Comparison of ENCODE assay signal across 1 cellular context in the genomic region with DNA sequence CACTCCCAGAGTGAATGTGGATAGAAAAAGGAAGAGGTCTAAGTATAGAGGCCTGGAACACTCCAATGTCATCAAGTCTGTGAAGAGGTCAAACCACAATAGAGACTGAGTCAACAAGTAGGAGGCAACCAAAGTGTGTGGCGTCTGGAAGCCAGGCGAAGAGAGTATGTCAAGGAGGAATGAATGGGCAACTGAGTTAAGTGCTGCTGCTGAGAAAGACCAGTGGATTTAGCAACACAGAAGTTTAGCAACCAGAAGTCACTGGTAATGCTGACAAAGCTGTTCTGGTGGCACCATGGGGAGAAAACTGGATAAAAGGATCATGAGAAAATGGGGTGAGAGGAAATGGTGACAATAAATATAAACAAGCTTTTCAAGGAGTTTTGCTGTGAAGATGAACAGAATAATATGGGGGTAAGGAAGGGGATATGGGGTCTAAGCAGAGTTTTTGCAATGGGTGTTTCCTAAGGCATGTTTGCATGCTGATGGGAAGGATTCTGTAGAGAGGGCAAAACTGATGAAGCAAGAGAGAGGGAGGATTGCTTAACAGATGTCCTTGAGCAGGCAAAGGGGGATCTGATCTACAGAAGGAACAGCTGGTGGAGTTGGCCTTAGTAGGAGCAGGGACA.
TF ChIP-seq lines count a peak whose summit lies in the region.

No MANE protein-coding gene starts in this region.

TF ChIP-seq in HepG2, 621 proteins besides CTCF, POLR2A, EP300 and RAD21 (continued from another document and continues in another):
- peak; percentile 48 for TF ChIP-seq HDAC2 (CRISPR knock-in tag; IDR thresholded peaks at IDR 0.05)
- TF ChIP-seq JUND (CRISPR knock-in tag; IDR thresholded peaks at IDR 0.05), result 0 out of 2 replicates have a peak, but pooled peaks have one; percentile 25
- TF ChIP-seq, protein P1, sequence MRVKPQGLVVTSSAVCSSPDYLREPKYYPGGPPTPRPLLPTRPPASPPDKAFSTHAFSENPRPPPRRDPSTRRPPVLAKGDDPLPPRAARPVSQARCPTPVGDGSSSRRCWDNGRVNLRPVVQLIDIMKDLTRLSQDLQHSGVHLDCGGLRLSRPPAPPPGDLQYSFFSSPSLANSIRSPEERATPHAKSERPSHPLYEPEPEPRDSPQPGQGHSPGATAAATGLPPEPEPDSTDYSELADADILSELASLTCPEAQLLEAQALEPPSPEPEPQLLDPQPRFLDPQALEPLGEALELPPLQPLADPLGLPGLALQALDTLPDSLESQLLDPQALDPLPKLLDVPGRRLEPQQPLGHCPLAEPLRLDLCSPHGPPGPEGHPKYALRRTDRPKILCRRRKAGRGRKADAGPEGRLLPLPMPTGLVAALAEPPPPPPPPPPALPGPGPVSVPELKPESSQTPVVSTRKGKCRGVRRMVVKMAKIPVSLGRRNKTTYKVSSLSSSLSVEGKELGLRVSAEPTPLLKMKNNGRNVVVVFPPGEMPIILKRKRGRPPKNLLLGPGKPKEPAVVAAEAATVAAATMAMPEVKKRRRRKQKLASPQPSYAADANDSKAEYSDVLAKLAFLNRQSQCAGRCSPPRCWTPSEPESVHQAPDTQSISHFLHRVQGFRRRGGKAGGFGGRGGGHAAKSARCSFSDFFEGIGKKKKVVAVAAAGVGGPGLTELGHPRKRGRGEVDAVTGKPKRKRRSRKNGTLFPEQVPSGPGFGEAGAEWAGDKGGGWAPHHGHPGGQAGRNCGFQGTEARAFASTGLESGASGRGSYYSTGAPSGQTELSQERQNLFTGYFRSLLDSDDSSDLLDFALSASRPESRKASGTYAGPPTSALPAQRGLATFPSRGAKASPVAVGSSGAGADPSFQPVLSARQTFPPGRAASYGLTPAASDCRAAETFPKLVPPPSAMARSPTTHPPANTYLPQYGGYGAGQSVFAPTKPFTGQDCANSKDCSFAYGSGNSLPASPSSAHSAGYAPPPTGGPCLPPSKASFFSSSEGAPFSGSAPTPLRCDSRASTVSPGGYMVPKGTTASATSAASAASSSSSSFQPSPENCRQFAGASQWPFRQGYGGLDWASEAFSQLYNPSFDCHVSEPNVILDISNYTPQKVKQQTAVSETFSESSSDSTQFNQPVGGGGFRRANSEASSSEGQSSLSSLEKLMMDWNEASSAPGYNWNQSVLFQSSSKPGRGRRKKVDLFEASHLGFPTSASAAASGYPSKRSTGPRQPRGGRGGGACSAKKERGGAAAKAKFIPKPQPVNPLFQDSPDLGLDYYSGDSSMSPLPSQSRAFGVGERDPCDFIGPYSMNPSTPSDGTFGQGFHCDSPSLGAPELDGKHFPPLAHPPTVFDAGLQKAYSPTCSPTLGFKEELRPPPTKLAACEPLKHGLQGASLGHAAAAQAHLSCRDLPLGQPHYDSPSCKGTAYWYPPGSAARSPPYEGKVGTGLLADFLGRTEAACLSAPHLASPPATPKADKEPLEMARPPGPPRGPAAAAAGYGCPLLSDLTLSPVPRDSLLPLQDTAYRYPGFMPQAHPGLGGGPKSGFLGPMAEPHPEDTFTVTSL (CRISPR knock-in tag; IDR thresholded peaks at IDR 0.05; ENCODE audit: borderline replicate concordance), result peak; percentile 79
- no peak for TF ChIP-seq RFX1 (IDR thresholded peaks at IDR 0.05)
- peak; percentile 74 for TF ChIP-seq MED1 (CRISPR knock-in tag; IDR thresholded peaks at IDR 0.05)
- TF ChIP-seq KMT2A (CRISPR knock-in tag; IDR thresholded peaks at IDR 0.05), result peak; percentile 34; the same call in 1 of the 2 replicates
- TF ChIP-seq MAFG (CRISPR knock-in tag; IDR thresholded peaks at IDR 0.05), result peak; percentile 61; the same call in 1 of the 2 replicates
- TF ChIP-seq ARNT (IDR thresholded peaks at IDR 0.05), result no peak
- TF ChIP-seq ZNF607 (CRISPR knock-in tag; IDR thresholded peaks at IDR 0.05; ENCODE audit: borderline replicate concordance), result 0 out of 2 replicates have a peak, but pooled peaks have one; percentile 28
- TF ChIP-seq YEATS2 (CRISPR knock-in tag; IDR thresholded peaks at IDR 0.05; ENCODE audit: borderline replicate concordance), result 0 out of 2 replicates have a peak, but pooled peaks have one; percentile 23
- TF ChIP-seq ZNF331 (CRISPR knock-in tag; IDR thresholded peaks at IDR 0.05), result peak; percentile 68; the same call in 1 of the 2 replicates
- TF ChIP-seq HMG20A (CRISPR knock-in tag; IDR thresholded peaks at IDR 0.05; ENCODE audit: borderline replicate concordance), result peak; percentile 81
- TF ChIP-seq SP5 (CRISPR knock-in tag; IDR thresholded peaks at IDR 0.05; ENCODE audit: borderline replicate concordance, low read depth), result peak; percentile 71; the same call in 1 of the 2 replicates
- TF ChIP-seq, protein P2, sequence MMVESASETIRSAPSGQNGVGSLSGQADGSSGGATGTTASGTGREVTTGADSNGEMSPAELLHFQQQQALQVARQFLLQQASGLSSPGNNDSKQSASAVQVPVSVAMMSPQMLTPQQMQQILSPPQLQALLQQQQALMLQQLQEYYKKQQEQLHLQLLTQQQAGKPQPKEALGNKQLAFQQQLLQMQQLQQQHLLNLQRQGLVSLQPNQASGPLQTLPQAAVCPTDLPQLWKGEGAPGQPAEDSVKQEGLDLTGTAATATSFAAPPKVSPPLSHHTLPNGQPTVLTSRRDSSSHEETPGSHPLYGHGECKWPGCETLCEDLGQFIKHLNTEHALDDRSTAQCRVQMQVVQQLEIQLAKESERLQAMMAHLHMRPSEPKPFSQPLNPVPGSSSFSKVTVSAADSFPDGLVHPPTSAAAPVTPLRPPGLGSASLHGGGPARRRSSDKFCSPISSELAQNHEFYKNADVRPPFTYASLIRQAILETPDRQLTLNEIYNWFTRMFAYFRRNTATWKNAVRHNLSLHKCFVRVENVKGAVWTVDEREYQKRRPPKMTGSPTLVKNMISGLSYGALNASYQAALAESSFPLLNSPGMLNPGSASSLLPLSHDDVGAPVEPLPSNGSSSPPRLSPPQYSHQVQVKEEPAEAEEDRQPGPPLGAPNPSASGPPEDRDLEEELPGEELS (CRISPR knock-in tag; IDR thresholded peaks at IDR 0.05), result peak; percentile 15; the same call in 1 of the 2 replicates
- TF ChIP-seq SP140L (CRISPR knock-in tag; IDR thresholded peaks at IDR 0.05; ENCODE audit: borderline replicate concordance), result 0 out of 2 replicates have a peak, but pooled peaks have one; percentile 62
- TF ChIP-seq CBFB (CRISPR knock-in tag; IDR thresholded peaks at IDR 0.05), result peak; percentile 97
- 0 out of 2 replicates have a peak, but pooled peaks have one; percentile 15 for TF ChIP-seq FOXJ3 (CRISPR knock-in tag; IDR thresholded peaks at IDR 0.05; ENCODE audit: borderline replicate concordance)
- TF ChIP-seq HOXA3 (CRISPR knock-in tag; IDR thresholded peaks at IDR 0.05), result peak; percentile 27; the same call in 1 of the 2 replicates
- no peak for TF ChIP-seq HOXA5 (CRISPR knock-in tag; IDR thresholded peaks at IDR 0.05)
- no peak for TF ChIP-seq CHD2 (IDR thresholded peaks at IDR 0.05; ENCODE audit: low read depth, low read length)
- peak; percentile 28; the same call in 1 of the 2 replicates for TF ChIP-seq ZBTB7A (CRISPR knock-in tag; IDR thresholded peaks at IDR 0.05)
- TF ChIP-seq FOXK1 (CRISPR knock-in tag; IDR thresholded peaks at IDR 0.05; ENCODE audit: borderline replicate concordance, low read depth), result peak; percentile 20; the same call in 1 of the 2 replicates
- TF ChIP-seq ZNF816 (CRISPR knock-in tag; IDR thresholded peaks at IDR 0.05; ENCODE audit: borderline replicate concordance), result peak; percentile 75; the same call in 1 of the 2 replicates
- TF ChIP-seq KDM4B (CRISPR knock-in tag; IDR thresholded peaks at IDR 0.05), result peak; percentile 63; the same call in 1 of the 2 replicates
- peak; percentile 57; the same call in 1 of the 2 replicates for TF ChIP-seq NCOA2 (CRISPR knock-in tag; IDR thresholded peaks at IDR 0.05)
- TF ChIP-seq STAT5B (CRISPR knock-in tag; IDR thresholded peaks at IDR 0.05), result no peak
- TF ChIP-seq, protein P3, sequence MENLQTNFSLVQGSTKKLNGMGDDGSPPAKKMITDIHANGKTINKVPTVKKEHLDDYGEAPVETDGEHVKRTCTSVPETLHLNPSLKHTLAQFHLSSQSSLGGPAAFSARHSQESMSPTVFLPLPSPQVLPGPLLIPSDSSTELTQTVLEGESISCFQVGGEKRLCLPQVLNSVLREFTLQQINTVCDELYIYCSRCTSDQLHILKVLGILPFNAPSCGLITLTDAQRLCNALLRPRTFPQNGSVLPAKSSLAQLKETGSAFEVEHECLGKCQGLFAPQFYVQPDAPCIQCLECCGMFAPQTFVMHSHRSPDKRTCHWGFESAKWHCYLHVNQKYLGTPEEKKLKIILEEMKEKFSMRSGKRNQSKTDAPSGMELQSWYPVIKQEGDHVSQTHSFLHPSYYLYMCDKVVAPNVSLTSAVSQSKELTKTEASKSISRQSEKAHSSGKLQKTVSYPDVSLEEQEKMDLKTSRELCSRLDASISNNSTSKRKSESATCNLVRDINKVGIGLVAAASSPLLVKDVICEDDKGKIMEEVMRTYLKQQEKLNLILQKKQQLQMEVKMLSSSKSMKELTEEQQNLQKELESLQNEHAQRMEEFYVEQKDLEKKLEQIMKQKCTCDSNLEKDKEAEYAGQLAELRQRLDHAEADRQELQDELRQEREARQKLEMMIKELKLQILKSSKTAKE (CRISPR knock-in tag; IDR thresholded peaks at IDR 0.05; ENCODE audit: borderline replicate concordance), result peak; percentile 39; the same call in 1 of the 2 replicates
- peak; percentile 61 for TF ChIP-seq FOSL2 (CRISPR knock-in tag; IDR thresholded peaks at IDR 0.05)
- no peak for TF ChIP-seq SMAD9 (CRISPR knock-in tag; IDR thresholded peaks at IDR 0.05)
- peak; percentile 74 for TF ChIP-seq RARA (CRISPR knock-in tag; IDR thresholded peaks at IDR 0.05)
- no peak for TF ChIP-seq TBP (CRISPR knock-in tag; IDR thresholded peaks at IDR 0.05)
- TF ChIP-seq RXRB (CRISPR knock-in tag; IDR thresholded peaks at IDR 0.05; ENCODE audit: borderline replicate concordance), result peak; percentile 71
- TF ChIP-seq ZNF670 (CRISPR knock-in tag; IDR thresholded peaks at IDR 0.05; ENCODE audit: borderline replicate concordance), result peak; percentile 56; the same call in 1 of the 2 replicates
- TF ChIP-seq IRF2 (CRISPR knock-in tag; IDR thresholded peaks at IDR 0.05), result peak; percentile 65
- TF ChIP-seq ZNF44 (CRISPR knock-in tag; IDR thresholded peaks at IDR 0.05), result peak; percentile 97
- TF ChIP-seq ZNF552 (CRISPR knock-in tag; IDR thresholded peaks at IDR 0.05; ENCODE audit: borderline replicate concordance), result no peak
- TF ChIP-seq RFXAP (CRISPR knock-in tag; IDR thresholded peaks at IDR 0.05; ENCODE audit: borderline replicate concordance), result 0 out of 2 replicates have a peak, but pooled peaks have one; percentile 27
- TF ChIP-seq ZNF264 (CRISPR knock-in tag; IDR thresholded peaks at IDR 0.05), result 0 out of 2 replicates have a peak, but pooled peaks have one; percentile 50
- TF ChIP-seq ESRRA (CRISPR knock-in tag; IDR thresholded peaks at IDR 0.05; ENCODE audit: low read depth), result peak; percentile 37; the same call in 1 of the 2 replicates
- TF ChIP-seq EEA1 (CRISPR knock-in tag; IDR thresholded peaks at IDR 0.05; ENCODE audit: borderline replicate concordance), result no peak
- TF ChIP-seq PAF1 (CRISPR knock-in tag; IDR thresholded peaks at IDR 0.05), result no peak
- peak; percentile 78 to 82 for TF ChIP-seq NR2F1 (CRISPR knock-in tag; IDR thresholded peaks at IDR 0.05)
- TF ChIP-seq, protein P4, sequence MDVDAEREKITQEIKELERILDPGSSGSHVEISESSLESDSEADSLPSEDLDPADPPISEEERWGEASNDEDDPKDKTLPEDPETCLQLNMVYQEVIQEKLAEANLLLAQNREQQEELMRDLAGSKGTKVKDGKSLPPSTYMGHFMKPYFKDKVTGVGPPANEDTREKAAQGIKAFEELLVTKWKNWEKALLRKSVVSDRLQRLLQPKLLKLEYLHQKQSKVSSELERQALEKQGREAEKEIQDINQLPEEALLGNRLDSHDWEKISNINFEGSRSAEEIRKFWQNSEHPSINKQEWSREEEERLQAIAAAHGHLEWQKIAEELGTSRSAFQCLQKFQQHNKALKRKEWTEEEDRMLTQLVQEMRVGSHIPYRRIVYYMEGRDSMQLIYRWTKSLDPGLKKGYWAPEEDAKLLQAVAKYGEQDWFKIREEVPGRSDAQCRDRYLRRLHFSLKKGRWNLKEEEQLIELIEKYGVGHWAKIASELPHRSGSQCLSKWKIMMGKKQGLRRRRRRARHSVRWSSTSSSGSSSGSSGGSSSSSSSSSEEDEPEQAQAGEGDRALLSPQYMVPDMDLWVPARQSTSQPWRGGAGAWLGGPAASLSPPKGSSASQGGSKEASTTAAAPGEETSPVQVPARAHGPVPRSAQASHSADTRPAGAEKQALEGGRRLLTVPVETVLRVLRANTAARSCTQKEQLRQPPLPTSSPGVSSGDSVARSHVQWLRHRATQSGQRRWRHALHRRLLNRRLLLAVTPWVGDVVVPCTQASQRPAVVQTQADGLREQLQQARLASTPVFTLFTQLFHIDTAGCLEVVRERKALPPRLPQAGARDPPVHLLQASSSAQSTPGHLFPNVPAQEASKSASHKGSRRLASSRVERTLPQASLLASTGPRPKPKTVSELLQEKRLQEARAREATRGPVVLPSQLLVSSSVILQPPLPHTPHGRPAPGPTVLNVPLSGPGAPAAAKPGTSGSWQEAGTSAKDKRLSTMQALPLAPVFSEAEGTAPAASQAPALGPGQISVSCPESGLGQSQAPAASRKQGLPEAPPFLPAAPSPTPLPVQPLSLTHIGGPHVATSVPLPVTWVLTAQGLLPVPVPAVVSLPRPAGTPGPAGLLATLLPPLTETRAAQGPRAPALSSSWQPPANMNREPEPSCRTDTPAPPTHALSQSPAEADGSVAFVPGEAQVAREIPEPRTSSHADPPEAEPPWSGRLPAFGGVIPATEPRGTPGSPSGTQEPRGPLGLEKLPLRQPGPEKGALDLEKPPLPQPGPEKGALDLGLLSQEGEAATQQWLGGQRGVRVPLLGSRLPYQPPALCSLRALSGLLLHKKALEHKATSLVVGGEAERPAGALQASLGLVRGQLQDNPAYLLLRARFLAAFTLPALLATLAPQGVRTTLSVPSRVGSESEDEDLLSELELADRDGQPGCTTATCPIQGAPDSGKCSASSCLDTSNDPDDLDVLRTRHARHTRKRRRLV (CRISPR knock-in tag; IDR thresholded peaks at IDR 0.05), result no peak
- TF ChIP-seq DMAP1 (CRISPR knock-in tag; IDR thresholded peaks at IDR 0.05), result no peak
